ENCODE assay signal across 12 cellular contexts in genomic region chr1:153960206-153960605, GRCh38. TPM values are rescaled to one million over a fixed set of nuclear protein-coding genes. Genes with fewer than 3 reads are reported as not detected.
DNase-seq lines count a peak whose midpoint lies in the region; ATAC-seq and TF ChIP-seq lines count a peak whose summit lies in the region.
"Had no signal": no experiment of that assay in that cellular context is flagged by ENCODE, and none has a peak within 500 bp of the region (broad histone marks: within the 10 kb centered on the region; RNA-seq: fewer than 3 reads in every experiment).

No MANE protein-coding gene starts in this region.

- H3K9me3 ChIP-seq in Caco-2, result no peaks in the 10 kb centered on the region
- H3K9me3 ChIP-seq: colonic mucosa, thoracic aorta had no signal

- DNase-seq in Caco-2, result no peak
- no peak for DNase-seq in osteocyte (ENCODE audit: extremely low spot score, unreplicated experiment)
- DNase-seq in activated CD8-positive, alpha-beta memory T cell treated with anti-CD3 and anti-CD28 coated beads, Interleukin-2, amount 50 U/mL, for 4 hours, result no peak
- DNase-seq in DMS79 (lab: John Stamatoyannopoulos, UW), result no peak
- DNase-seq in CD1c-positive myeloid dendritic cell (ENCODE audit: extremely low spot score), result no peak
- DNase-seq: colonic mucosa, NCI-H1436, NCI-H526, T-helper 17 cell had no signal

- H3K4me1 ChIP-seq in Caco-2, result peaks cover 13% of the 10 kb centered on the region

- H3K36me3 ChIP-seq in Caco-2 (ENCODE audit: control insufficient read depth, insufficient read depth, low read length), result peaks cover 4% of the 10 kb centered on the region

- H3K27ac Mint-ChIP-seq in Caco-2 (ENCODE audit: unreplicated experiment) (no peak overlapping the region), osteocyte (ENCODE audit: unreplicated experiment) (peak overlapping the region; percentile 50)
- no peak overlapping the region for H3K27ac Mint-ChIP-seq in activated T-helper 17 cell treated with anti-CD3 and anti-CD28 coated beads, Interleukin-2, amount 50 U/mL, for 72 hours

- H3K27me3 Mint-ChIP-seq in Caco-2 (ENCODE audit: insufficient read depth, unreplicated experiment), result no peaks in the 10 kb centered on the region
- H3K27me3 Mint-ChIP-seq in activated T-helper 17 cell treated with anti-CD3 and anti-CD28 coated beads, Interleukin-2, amount 50 U/mL, for 72 hours, result no peaks in the 10 kb centered on the region
- no peaks in the 10 kb centered on the region for H3K27me3 Mint-ChIP-seq in osteocyte (ENCODE audit: unreplicated experiment)
- H3K27me3 Mint-ChIP-seq: activated naive CD8-positive, alpha-beta T cell; T-helper 17 cell had no signal

- H3K27me3 ChIP-seq in Caco-2 (replicated peaks; ENCODE audit: control insufficient read depth, insufficient read depth, low read length), result no peaks in the 10 kb centered on the region
- H3K27me3 ChIP-seq: colonic mucosa had no signal

- POLR2A ChIA-PET in Caco-2 (lab: Charles Lee), result no interaction called here

- intact Hi-C loops in Caco-2 (cut with micrococcal nuclease; ENCODE audit: unreplicated experiment), result no loop called here

- H3K4me3 ChIP-seq in Caco-2 (ENCODE audit: low read depth, low read length), result no peak overlapping the region
- H3K4me3 ChIP-seq: colonic mucosa, thoracic aorta had no signal

- H3K36me3 Mint-ChIP-seq in Caco-2 (ENCODE audit: insufficient read depth, unreplicated experiment) (peaks cover 68% of the 10 kb centered on the region), osteocyte (ENCODE audit: unreplicated experiment) (peaks cover 7% of the 10 kb centered on the region)
- H3K36me3 Mint-ChIP-seq in activated T-helper 17 cell treated with anti-CD3 and anti-CD28 coated beads, Interleukin-2, amount 50 U/mL, for 72 hours (ENCODE audit: low read depth), result peaks cover 74% of the 10 kb centered on the region
- H3K36me3 Mint-ChIP-seq: activated naive CD8-positive, alpha-beta T cell had no signal

- no TSS peak for BruUV-seq in Caco-2 (replicated peaks; lab: Mats Ljungman, UMichigan)

- H3K9me3 Mint-ChIP-seq in Caco-2 (ENCODE audit: unreplicated experiment) (no peaks in the 10 kb centered on the region), osteocyte (ENCODE audit: unreplicated experiment) (no peaks in the 10 kb centered on the region)
- no peaks in the 10 kb centered on the region for H3K9me3 Mint-ChIP-seq in activated T-helper 17 cell treated with anti-CD3 and anti-CD28 coated beads, Interleukin-2, amount 50 U/mL, for 72 hours

- H3K4me3 Mint-ChIP-seq in Caco-2 (ENCODE audit: unreplicated experiment), result peak overlapping the region; percentile 22
- peak overlapping the region; percentile 99 for H3K4me3 Mint-ChIP-seq in activated T-helper 17 cell treated with anti-CD3 and anti-CD28 coated beads, Interleukin-2, amount 50 U/mL, for 72 hours
- no peak overlapping the region for H3K4me3 Mint-ChIP-seq in osteocyte (ENCODE audit: unreplicated experiment)

- no peak for TF ChIP-seq CTCF in Caco-2 (IDR thresholded peaks at IDR 0.05; ENCODE audit: insufficient read depth in 1 of 2, low read depth in 1 of 2, low read length in 1 of 2, severe bottlenecking in 1 of 2, unreplicated experiment in 1 of 2)
- TF ChIP-seq CTCF in osteocyte (IDR thresholded peaks at IDR 0.05), result no peak

- no peak for ATAC-seq in activated T-helper 17 cell treated with anti-CD3 and anti-CD28 coated beads, Interleukin-2, amount 50 U/mL, for 72 hours (replicated peaks)
- ATAC-seq: T-helper 17 cell had no signal

- H3K4me1 Mint-ChIP-seq in Caco-2 (ENCODE audit: low read depth, unreplicated experiment), result peaks cover 21% of the 10 kb centered on the region
- peaks cover 27% of the 10 kb centered on the region for H3K4me1 Mint-ChIP-seq in activated T-helper 17 cell treated with anti-CD3 and anti-CD28 coated beads, Interleukin-2, amount 50 U/mL, for 72 hours
- H3K4me1 Mint-ChIP-seq in osteocyte (ENCODE audit: unreplicated experiment), result peaks cover 61% of the 10 kb centered on the region

- CTCF ChIA-PET in Caco-2 (lab: Charles Lee), result no interaction called here

RNA-seq across cellular contexts. Expression of gene CRTC2, which starts 1.8 kb away (rescaled TPM):
- total RNA-seq in Caco-2 (2022), result 24.4 and 30.8 TPM in 2 replicates
- total RNA-seq in activated T-helper 17 cell treated with anti-CD3 and anti-CD28 coated beads, Interleukin-2, amount 50 U/mL, for 72 hours, result 100 to 1,000 TPM in 1 of 2 donors, 10 to 100 TPM in 1; 84.9 to 131 TPM
- total RNA-seq in osteocyte, result 29.4 and 41.9 TPM in 2 replicates

RNA-seq across cellular contexts. Expression of gene SLC39A1, which starts 3.1 kb away (rescaled TPM):
- total RNA-seq in Caco-2 (2022) (135 and 150 TPM in 2 replicates), osteocyte (93.2 and 95.3 TPM in 2 replicates)
- total RNA-seq in activated T-helper 17 cell treated with anti-CD3 and anti-CD28 coated beads, Interleukin-2, amount 50 U/mL, for 72 hours, result 100 to 1,000 TPM; 109 to 117 TPM

RNA-seq across cellular contexts. Expression of gene CREB3L4, which starts 7.5 kb away (rescaled TPM):
- total RNA-seq in Caco-2 (2022), result 9.0 and 9.8 TPM in 2 replicates
- total RNA-seq in activated T-helper 17 cell treated with anti-CD3 and anti-CD28 coated beads, Interleukin-2, amount 50 U/mL, for 72 hours, result 1 to 10 TPM; 7.4 to 9.3 TPM
- 9.3 and 11.1 TPM in 2 replicates for total RNA-seq in osteocyte

RNA-seq across cellular contexts. Expression of gene DENND4B, which starts 13.7 kb away (rescaled TPM):
- total RNA-seq in Caco-2 (2022), result 78.2 and 79.0 TPM in 2 replicates
- 100 to 1,000 TPM in 1 of 2 donors, 10 to 100 TPM in 1; 98.0 to 130 TPM for total RNA-seq in activated T-helper 17 cell treated with anti-CD3 and anti-CD28 coated beads, Interleukin-2, amount 50 U/mL, for 72 hours
- total RNA-seq in osteocyte, result 48.0 and 53.1 TPM in 2 replicates

RNA-seq across cellular contexts. Expression of gene JTB, which starts 17.3 kb away (rescaled TPM):
- 123 and 124 TPM in 2 replicates for total RNA-seq in Caco-2 (2022)
- 100 to 1,000 TPM in 1 of 2 donors, 10 to 100 TPM in 1; 89.7 to 167 TPM for total RNA-seq in activated T-helper 17 cell treated with anti-CD3 and anti-CD28 coated beads, Interleukin-2, amount 50 U/mL, for 72 hours
- total RNA-seq in osteocyte, result 138 and 143 TPM in 2 replicates
